29 cellular contexts compared by ENCODE assay signal in the genomic region with DNA sequence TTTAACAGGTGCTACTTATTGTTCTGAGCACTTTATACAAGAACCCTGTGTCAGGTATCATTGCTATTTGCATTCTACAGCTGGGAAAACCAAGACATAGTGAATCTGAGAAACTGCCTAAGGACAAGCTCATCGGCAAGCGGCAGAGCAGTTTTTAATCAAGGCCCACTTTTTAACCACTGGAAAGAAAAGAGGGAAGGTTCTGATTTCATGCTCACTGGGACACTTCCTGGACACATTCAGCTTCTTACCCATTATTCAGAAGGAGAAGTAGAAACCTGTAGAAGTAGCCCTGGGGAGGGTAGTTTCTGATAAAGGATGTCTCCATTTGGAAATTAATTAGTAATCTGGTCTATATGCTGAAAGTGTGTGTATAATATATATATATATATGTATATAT. TPM values are rescaled to one million over a fixed set of nuclear protein-coding genes. Genes with fewer than 3 reads are reported as not detected.
DNase-seq lines count a peak whose midpoint lies in the region; ATAC-seq, FAIRE-seq and TF ChIP-seq lines count a peak whose summit lies in the region.
"Had no signal": no experiment of that assay in that cellular context is flagged by ENCODE, and none has a peak within 500 bp of the region (broad histone marks: within the 10 kb centered on the region; RNA-seq: fewer than 3 reads in every experiment).

No MANE protein-coding gene starts in this region.

- H3K4me2 ChIP-seq in endothelial cell of umbilical vein (ENCODE audit: insufficient read depth, low read length), result no peak overlapping the region

- POLR2A ChIA-PET in endothelial cell of umbilical vein (lab: Charles Lee), result no interaction called here

- intact Hi-C loops in endothelial cell of umbilical vein (cut with micrococcal nuclease), result loop anchor here (2.0 kb wide), 1 partner anchor 45 kb away; no protein-coding TSS in a partner anchor

- BruUV-seq in endothelial cell of umbilical vein (replicated peaks; lab: Mats Ljungman, UMichigan), result no TSS peak

- dilution Hi-C loops in endothelial cell of umbilical vein (cut with MboI; ENCODE audit: extremely low pct_ligation_motif_present, low sequenced_read_pairs), result no loop called here

- H3K4me3 ChIP-seq in endothelial cell of umbilical vein (replicated peaks in 1 of 3; ENCODE audit: insufficient read depth in 1 of 3, low read depth in 1 of 3, low read length in 3 of 3), result no peak overlapping the region

- CTCF ChIA-PET in endothelial cell of umbilical vein (lab: Charles Lee), result interaction anchor here (1.0 to 1.7 kb wide), 2 partner anchors 11 to 35 kb away, joined by 3 to 7 read pairs; no protein-coding TSS in a partner anchor

- ATAC-seq in GM21360 (IDR thresholded peaks at IDR 0.05; ENCODE audit: unreplicated experiment), result no peak
- no peak for ATAC-seq in HG03095 (IDR thresholded peaks at IDR 0.05; ENCODE audit: unreplicated experiment)
- ATAC-seq: activated CD4-positive, CD25-positive, alpha-beta regulatory T cell treated with anti-CD3 and anti-CD28 coated beads, Interleukin-2, amount 50 U/mL, for 24 hours; effector memory CD8-positive, alpha-beta T cell; left lung; SK-N-SH treated with all-trans-retinoic acid at 6 μM for 48 hours; T-helper 17 cell had no signal

- no peak for TF ChIP-seq POLR2A in endothelial cell of umbilical vein (IDR thresholded peaks at IDR 0.05; ENCODE audit: low read depth, low read length)

- DNase-seq in DMS53 (lab: John Stamatoyannopoulos, UW), result peak; percentile 17
- no peak for DNase-seq in DMS53 treated with DMSO at 0.1 percent for 48 hours (lab: John Stamatoyannopoulos, UW; ENCODE audit: unreplicated experiment)
- DNase-seq in NCI-H146 treated with DMSO at 0.1 percent for 48 hours (lab: John Stamatoyannopoulos, UW; ENCODE audit: unreplicated experiment), result peak; percentile 43
- DNase-seq in endothelial cell of umbilical vein (ENCODE audit: low read depth, low spot score), result no peak
- no peak for DNase-seq in mesothelial cell of epicardium (ENCODE audit: low spot score in 2 of 2, unreplicated experiment in 2 of 2)
- DNase-seq in GDM1 (lab: John Stamatoyannopoulos, UW), result no peak
- DNase-seq: activated CD4-positive, alpha-beta T cell treated with anti-CD3 and anti-CD28 coated beads, Interleukin-2, amount 50 U/mL, for 4 hours; activated gamma-delta T cell treated with Interleukin-2 at 50 U/mL for 16 hours; activated naive CD8-positive, alpha-beta T cell treated with anti-CD3 and anti-CD28 coated beads, Interleukin-2, amount 10 ng/mL, durations not matched to agents 7 days and 5 days; activated T-cell treated with anti-CD3 and anti-CD28 coated beads, Interleukin-2, amount 50 U/mL, for 48 hours; COR-L47; DMS79 treated with DMSO at 0.1 percent for 48 hours; effector memory CD8-positive, alpha-beta T cell; GF-D8; hypothalamus; KG1; NCI-H1105; stimulated activated naive CD4-positive, alpha-beta T cell; T-helper 17 cell had no signal

- H3K9me1 ChIP-seq in endothelial cell of umbilical vein (replicated peaks; ENCODE audit: control insufficient read depth, extremely low read depth, insufficient read depth, low read length), result no peaks in the 10 kb centered on the region

- H3K36me3 ChIP-seq in endothelial cell of umbilical vein (ENCODE audit: control insufficient read depth in 2 of 2, extremely low read depth in 1 of 2, insufficient read depth in 2 of 2, low read length in 2 of 2), result no peaks in the 10 kb centered on the region
- H3K36me3 ChIP-seq: ascending aorta, left lung had no signal

- peak overlapping the region; percentile 73 for H3K4me3 Mint-ChIP-seq in mesothelial cell of epicardium
- H3K4me3 Mint-ChIP-seq: activated naive CD8-positive, alpha-beta T cell treated with anti-CD3 and anti-CD28 coated beads, Interleukin-2, amount 10 ng/mL, durations not matched to agents 7 days and 5 days; effector memory CD8-positive, alpha-beta T cell; T-helper 17 cell had no signal

- no peaks in the 10 kb centered on the region for H3K27me3 Mint-ChIP-seq in mesothelial cell of epicardium (ENCODE audit: low read depth)

- no peaks in the 10 kb centered on the region for H3K9me3 Mint-ChIP-seq in mesothelial cell of epicardium
- H3K9me3 Mint-ChIP-seq: activated naive CD8-positive, alpha-beta T cell treated with anti-CD3 and anti-CD28 coated beads, Interleukin-2, amount 10 ng/mL, durations not matched to agents 7 days and 5 days; effector memory CD8-positive, alpha-beta T cell had no signal

- H3K4me1 ChIP-seq in endothelial cell of umbilical vein (ENCODE audit: control insufficient read depth, extremely low read depth, insufficient read depth, low read length), result peaks cover 11% of the 10 kb centered on the region
- H3K4me1 ChIP-seq: ascending aorta had no signal

- H3K27me3 ChIP-seq in endothelial cell of umbilical vein (ENCODE audit: control insufficient read depth in 2 of 2, insufficient read depth in 2 of 2, low read length in 2 of 2), result no peaks in the 10 kb centered on the region
- H3K27me3 ChIP-seq: ascending aorta had no signal

- H3K9ac ChIP-seq in endothelial cell of umbilical vein (replicated peaks; ENCODE audit: extremely low read depth, insufficient read depth, low read length), result no peak overlapping the region

- no peaks in the 10 kb centered on the region for H3K9me3 ChIP-seq in endothelial cell of umbilical vein (replicated peaks; ENCODE audit: control insufficient read depth, insufficient read depth, low read length)
- H3K9me3 ChIP-seq: ascending aorta, left lung had no signal

- no peaks in the 10 kb centered on the region for H3K36me3 Mint-ChIP-seq in mesothelial cell of epicardium
- H3K36me3 Mint-ChIP-seq: activated naive CD8-positive, alpha-beta T cell treated with anti-CD3 and anti-CD28 coated beads, Interleukin-2, amount 10 ng/mL, durations not matched to agents 7 days and 5 days had no signal

- H4K20me1 ChIP-seq in endothelial cell of umbilical vein (replicated peaks; ENCODE audit: control insufficient read depth, extremely low read depth, insufficient read depth, low read length), result no peaks in the 10 kb centered on the region

- no peak for TF ChIP-seq CTCF in endothelial cell of umbilical vein (IDR thresholded peaks at IDR 0.05; ENCODE audit: extremely low read depth in 1 of 2, insufficient read depth in 1 of 2, low read depth in 1 of 2, low read length in 2 of 2)
- TF ChIP-seq CTCF in mesothelial cell of epicardium (IDR thresholded peaks at IDR 0.05; ENCODE audit: unreplicated experiment), result no peak

- no peak overlapping the region for H2AFZ ChIP-seq in endothelial cell of umbilical vein (ENCODE audit: low read depth, low read length)

- H3K27ac ChIP-seq in endothelial cell of umbilical vein (ENCODE audit: insufficient read depth, low read depth, low read length), result no peak overlapping the region
- H3K27ac ChIP-seq: coronary artery, left lung had no signal

- H3K79me2 ChIP-seq in endothelial cell of umbilical vein (ENCODE audit: control insufficient read depth, insufficient read depth, low read length), result no peaks in the 10 kb centered on the region

- peaks cover 51% of the 10 kb centered on the region for H3K4me1 Mint-ChIP-seq in mesothelial cell of epicardium
- H3K4me1 Mint-ChIP-seq: activated naive CD8-positive, alpha-beta T cell treated with anti-CD3 and anti-CD28 coated beads, Interleukin-2, amount 10 ng/mL, durations not matched to agents 7 days and 5 days had no signal

- peak; percentile 24 for FAIRE-seq in endothelial cell of umbilical vein (lab: Jason Lieb, UNC)
- FAIRE-seq: frontal cortex, TTC549 had no signal

- no peak overlapping the region for H3K27ac Mint-ChIP-seq in mesothelial cell of epicardium
- H3K27ac Mint-ChIP-seq: activated naive CD8-positive, alpha-beta T cell treated with anti-CD3 and anti-CD28 coated beads, Interleukin-2, amount 10 ng/mL, durations not matched to agents 7 days and 5 days; effector memory CD8-positive, alpha-beta T cell; T-helper 17 cell had no signal

TF ChIP-seq in endothelial cell of umbilical vein, 7 proteins besides CTCF, POLR2A, EP300 and RAD21:
- TF ChIP-seq EZH2 (IDR thresholded peaks at IDR 0.05; ENCODE audit: borderline replicate concordance, low read depth, low read length, severe bottlenecking) (no peak), JUN (IDR thresholded peaks at IDR 0.05; ENCODE audit: borderline replicate concordance, insufficient read depth, insufficient read length, low read depth) (no peak), POLR2AphosphoS5 (IDR thresholded peaks at IDR 0.05; ENCODE audit: insufficient read depth, low read depth, low read length) (no peak), FOS (IDR thresholded peaks at IDR 0.05; ENCODE audit: borderline replicate concordance, insufficient read depth, low read length) (no peak), GATA2 (IDR thresholded peaks at IDR 0.05; ENCODE audit: insufficient read depth, insufficient read length, low read depth, low read length) (no peak), MYC (IDR thresholded peaks at IDR 0.05; ENCODE audit: low read depth, low read length) (no peak)
- TF ChIP-seq, protein P1, sequence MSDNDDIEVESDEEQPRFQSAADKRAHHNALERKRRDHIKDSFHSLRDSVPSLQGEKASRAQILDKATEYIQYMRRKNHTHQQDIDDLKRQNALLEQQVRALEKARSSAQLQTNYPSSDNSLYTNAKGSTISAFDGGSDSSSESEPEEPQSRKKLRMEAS (IDR thresholded peaks at IDR 0.05; ENCODE audit: insufficient read depth, insufficient read length), result no peak

RNA-seq across cellular contexts. Expression of gene LNX1, which starts 2.5 kb away (rescaled TPM):
- 1.3 and 1.9 TPM in 2 replicates for total RNA-seq in endothelial cell of umbilical vein
- 0.49 and 0.72 TPM in 2 replicates for polyA plus RNA-seq in endothelial cell of umbilical vein
- 0.58 and 0.72 TPM in 2 replicates for polyA plus RNA-seq in endothelial cell of umbilical vein (2011; cell fraction: cytosol; rRNA removed)
- polyA plus RNA-seq in endothelial cell of umbilical vein (2011; cell fraction: nucleus; rRNA removed), result 0.54 and 0.94 TPM in 2 replicates
- polyA plus RNA-seq in endothelial cell of umbilical vein (2012), result 1.5 and 2.0 TPM in 2 replicates
- 1.00 and 2.2 TPM in 2 replicates for polyA minus RNA-seq in endothelial cell of umbilical vein
- not detected for polyA minus RNA-seq in endothelial cell of umbilical vein (2011; cell fraction: cytosol; rRNA and poly(A)+ RNA removed)
- polyA minus RNA-seq in endothelial cell of umbilical vein (2011; cell fraction: nucleus; rRNA and poly(A)+ RNA removed), result 1.1 and 2.0 TPM in 2 replicates
- total RNA-seq in mesothelial cell of epicardium, result 12.7 to 14.0 TPM (median 13.0 TPM) in 3 replicates
- total RNA-seq: activated naive CD8-positive, alpha-beta T cell treated with anti-CD3 and anti-CD28 coated beads, Interleukin-2, amount 10 ng/mL, durations not matched to agents 7 days and 5 days; MCF 10A; T-helper 17 cell had no signal

Comparison
In these comparisons a context has a peak if more than half of its experiments do, and no peak if none do; other contexts are left out.
1. DNase-seq: peak in DMS53 (single experiment) and NCI-H146 treated with DMSO at 0.1 percent for 48 hours (single experiment); none in DMS53 treated with DMSO at 0.1 percent for 48 hours (single experiment), endothelial cell of umbilical vein (single experiment), mesothelial cell of epicardium (0 of 2) and GDM1 (single experiment).